Comparison of ENCODE assay signal across 9 cellular contexts in the genomic region with DNA sequence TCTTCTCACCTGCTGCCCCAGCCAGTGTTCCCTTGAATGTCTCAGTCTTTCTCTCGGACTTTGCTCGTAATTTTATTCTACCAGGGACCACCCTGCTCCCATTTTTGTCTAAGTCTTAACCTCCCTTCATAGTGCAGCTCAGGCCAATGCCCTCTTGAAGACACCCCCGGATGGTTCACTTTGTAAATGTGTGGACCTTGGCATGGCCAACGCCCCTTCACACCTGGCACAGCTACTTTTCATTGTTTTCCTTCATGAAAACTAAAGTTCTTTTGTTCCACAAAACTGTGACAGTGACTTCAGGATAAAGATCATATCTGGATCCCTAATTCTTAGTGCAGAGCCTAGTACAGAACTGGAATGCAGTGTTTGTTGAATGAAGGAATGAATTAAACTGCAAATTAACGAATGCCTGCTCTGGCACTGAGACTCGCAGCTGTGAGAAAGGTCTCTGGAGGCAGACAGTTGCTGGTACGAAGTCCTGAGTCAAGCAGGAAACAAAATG. TPM values are rescaled to one million over a fixed set of nuclear protein-coding genes. Genes with fewer than 3 reads are reported as not detected.
DNase-seq lines count a peak whose midpoint lies in the region; ATAC-seq, FAIRE-seq and TF ChIP-seq lines count a peak whose summit lies in the region.
"Had no signal": no experiment of that assay in that cellular context is flagged by ENCODE, and none has a peak within 500 bp of the region (broad histone marks: within the 10 kb centered on the region; RNA-seq: fewer than 3 reads in every experiment).

No MANE protein-coding gene starts in this region.

- no peaks in the 10 kb centered on the region for H3K9me3 Mint-ChIP-seq in CD14-positive monocyte
- H3K9me3 Mint-ChIP-seq: T-helper 1 cell treated with Interleukin-12 subunit alpha and Interleukin-12 subunit beta and Interleukin-4 antibody, amounts not matched to agents 30 μg/mL and 1 μg/mL, for 36 hours had no signal

- intact Hi-C loops in CD14-positive monocyte (cut with micrococcal nuclease) = loop anchor here (5.0 to 10.0 kb wide), 6 partner anchors 49 to 424 kb away; a partner anchor contains a TSS

- H3K36me3 ChIP-seq in GM06990 (ENCODE audit: control insufficient read depth, insufficient read depth, low read length) (no peaks in the 10 kb centered on the region), SU-DHL-6 (ENCODE audit: low read length) (no peaks in the 10 kb centered on the region), kidney epithelial cell (ENCODE audit: control insufficient read depth, insufficient read depth, low read length) (no peaks in the 10 kb centered on the region)

- H3K36me3 Mint-ChIP-seq in CD14-positive monocyte = no peaks in the 10 kb centered on the region

- H3K4me3 ChIP-seq in GM06990 (replicated peaks; ENCODE audit: low read depth, low read length) (peak overlapping the region; percentile 38), SU-DHL-6 (ENCODE audit: insufficient read depth, low read length, poor library complexity, severe bottlenecking) (peak overlapping the region; percentile 46), kidney epithelial cell (ENCODE audit: low read depth, low read length) (peak overlapping the region; percentile 63)

- no peaks in the 10 kb centered on the region for H3K27me3 ChIP-seq in GM06990 (replicated peaks; ENCODE audit: control insufficient read depth, insufficient read depth, low read length)
- H3K27me3 ChIP-seq in SU-DHL-6 (ENCODE audit: low read length) = no peaks in the 10 kb centered on the region
- peaks cover 2% of the 10 kb centered on the region for H3K27me3 ChIP-seq in kidney epithelial cell (ENCODE audit: control insufficient read depth, insufficient read depth, low read length)

- peaks cover 36% of the 10 kb centered on the region for H3K4me1 Mint-ChIP-seq in CD14-positive monocyte

- H3K27me3 Mint-ChIP-seq in CD14-positive monocyte (ENCODE audit: low read depth in 3 of 3) = peaks cover 0 to 9% (median 2%) of the 10 kb centered on the region in 3 donors

- H2AFZ ChIP-seq in SU-DHL-6 (ENCODE audit: low read depth, low read length, severe bottlenecking) = peak overlapping the region; percentile 87

- H4K20me1 ChIP-seq in SU-DHL-6 (ENCODE audit: low read depth, low read length) = no peaks in the 10 kb centered on the region

- peak overlapping the region; percentile 59 for H3K9ac ChIP-seq in SU-DHL-6 (ENCODE audit: low read length)

- no peak overlapping the region for H3K4me3 Mint-ChIP-seq in CD14-positive monocyte
- H3K4me3 Mint-ChIP-seq: T-helper 1 cell treated with Interleukin-12 subunit alpha and Interleukin-12 subunit beta and Interleukin-4 antibody, amounts not matched to agents 30 μg/mL and 1 μg/mL, for 36 hours had no signal

- ATAC-seq in GM21825 (IDR thresholded peaks at IDR 0.05; ENCODE audit: unreplicated experiment) (peak; percentile 23), GM21717 (IDR thresholded peaks at IDR 0.05; ENCODE audit: unreplicated experiment) (no peak)

- no peak for TF ChIP-seq CTCF in GM06990 (IDR thresholded peaks at IDR 0.05; ENCODE audit: insufficient read depth, low read length, poor library complexity, severe bottlenecking)
- TF ChIP-seq CTCF in SU-DHL-6 (IDR thresholded peaks at IDR 0.05; ENCODE audit: insufficient read depth, low read length, poor library complexity, severe bottlenecking) = no peak
- TF ChIP-seq CTCF in kidney epithelial cell (IDR thresholded peaks at IDR 0.05; ENCODE audit: insufficient read depth, low read length, poor library complexity, severe bottlenecking) = no peak
- no peak for TF ChIP-seq CTCF in CD14-positive monocyte (IDR thresholded peaks at IDR 0.05)

- H3K79me2 ChIP-seq in SU-DHL-6 (ENCODE audit: insufficient read depth, low read length) = no peaks in the 10 kb centered on the region

- no peak overlapping the region for H3K27ac Mint-ChIP-seq in CD14-positive monocyte
- H3K27ac Mint-ChIP-seq: T-helper 1 cell treated with Interleukin-12 subunit alpha and Interleukin-12 subunit beta and Interleukin-4 antibody, amounts not matched to agents 30 μg/mL and 1 μg/mL, for 36 hours had no signal

- peak overlapping the region; percentile 84 for H3K27ac ChIP-seq in SU-DHL-6 (ENCODE audit: low read depth, low read length)

- H3F3A ChIP-seq in SU-DHL-6 (ENCODE audit: insufficient read depth) = peaks cover 29% of the 10 kb centered on the region

- FAIRE-seq in urothelium cell line (lab: Jason Lieb, UNC) = no peak

- H3K9me2 ChIP-seq in SU-DHL-6 (replicated peaks; ENCODE audit: insufficient read depth, low read length) = no peaks in the 10 kb centered on the region

- peak overlapping the region; percentile 79 for H3K4me2 ChIP-seq in SU-DHL-6 (ENCODE audit: low read depth, low read length, poor library complexity, severe bottlenecking)

- DNase-seq in GM06990 (ENCODE audit: extremely low read depth, insufficient read length) = no peak
- no peak for DNase-seq in kidney epithelial cell (ENCODE audit: low read depth)
- DNase-seq in CD14-positive monocyte (ENCODE audit: low spot score) = no peak
- no peak for DNase-seq in activated T-cell treated with anti-CD3 and anti-CD28 coated beads, Interleukin-2, amount 50 U/mL, for 1 hour
- no peak for DNase-seq in urothelium cell line (ENCODE audit: low spot score)

- no peaks in the 10 kb centered on the region for H3K9me3 ChIP-seq in SU-DHL-6 (ENCODE audit: insufficient read depth, low read length)

RNA-seq across cellular contexts. Expression of a gene that starts 3.5 kb away (rescaled TPM):
- total RNA-seq in kidney epithelial cell = 4.2 and 5.6 TPM in 2 replicates
- 10 to 100 TPM; 49.1 to 85.8 TPM for polyA plus RNA-seq in CD14-positive monocyte

RNA-seq across cellular contexts. Expression of a gene that starts 7.7 kb away (rescaled TPM):
- total RNA-seq in kidney epithelial cell = 0.14 and 1.1 TPM in 2 replicates
- polyA plus RNA-seq in CD14-positive monocyte = 10 to 100 TPM; 31.4 to 55.7 TPM

RNA-seq across cellular contexts. Expression of a gene that starts 39.4 kb away (rescaled TPM):
- total RNA-seq in kidney epithelial cell = not detected in 2 replicates
- polyA plus RNA-seq in CD14-positive monocyte = not detected
